8 cellular contexts compared by ENCODE assay signal in genomic region chr7:64876792-64877713, GRCh38. TPM values are rescaled to one million over a fixed set of nuclear protein-coding genes. Genes with fewer than 3 reads are reported as not detected.
A peak's percentile ranks its signal among the peaks of the same experiment; 100 is the strongest.
DNase-seq lines count a peak whose midpoint lies in the region; ATAC-seq, FAIRE-seq and TF ChIP-seq lines count a peak whose summit lies in the region.

No MANE protein-coding gene starts in this region.

- no peak for FAIRE-seq in frontal cortex (lab: Jason Lieb, UNC)

- TF ChIP-seq CTCF in nephron progenitor cell (IDR thresholded peaks at IDR 0.05) = no peak

- no peaks in the 10 kb centered on the region for H3K4me1 Mint-ChIP-seq in nephron progenitor cell
- H3K4me1 Mint-ChIP-seq in stimulated activated naive B cell treated with anti-CD40 and anti-IgM and Interleukin-4, amounts not matched to agents 10 μg/mL and 1 μg/mL and 100 μg/mL, for 72 hours = peaks cover 5 to 17% of the 10 kb centered on the region in 2 donors

- ATAC-seq in stimulated activated naive B cell treated with anti-CD40 and anti-IgM and Interleukin-4, amounts not matched to agents 10 μg/mL and 1 μg/mL and 100 μg/mL, for 72 hours (replicated peaks) = peak; percentile 86 to 89
- ATAC-seq in HG02840 (IDR thresholded peaks at IDR 0.05; ENCODE audit: low FRiP score, unreplicated experiment) = no peak

- DNase-seq in DMS 273 treated with DMSO at 0.1 percent for 48 hours (lab: John Stamatoyannopoulos, UW) = peak; percentile 27
- peak; percentile 64 for DNase-seq in NCI-H345 treated with DMSO at 0.1 percent for 48 hours (lab: John Stamatoyannopoulos, UW; ENCODE audit: unreplicated experiment)
- peak; percentile 71 for DNase-seq in activated T-cell treated with anti-CD3 and anti-CD28 coated beads for 48 hours (ENCODE audit: low read depth)
- DNase-seq in frontal cortex (ENCODE audit: low spot score in 2 of 2) = peak; percentile 59 to 84
- DNase-seq in nephron progenitor cell = peak; percentile 69
- peak; percentile 58 for DNase-seq in stimulated activated naive B cell treated with anti-CD40 and anti-IgM and Interleukin-4, amounts not matched to agents 10 μg/mL and 1 μg/mL and 100 μg/mL, for 72 hours
- DNase-seq in MV-4-11 (lab: John Stamatoyannopoulos, UW) = no peak

- peaks cover 11% of the 10 kb centered on the region for H3K27me3 Mint-ChIP-seq in nephron progenitor cell (ENCODE audit: low read depth, poor library complexity)
- peaks cover 47 to 52% of the 10 kb centered on the region in 2 donors for H3K27me3 Mint-ChIP-seq in stimulated activated naive B cell treated with anti-CD40 and anti-IgM and Interleukin-4, amounts not matched to agents 10 μg/mL and 1 μg/mL and 100 μg/mL, for 72 hours

- no peak overlapping the region for H3K27ac Mint-ChIP-seq in nephron progenitor cell
- H3K27ac Mint-ChIP-seq in stimulated activated naive B cell treated with anti-CD40 and anti-IgM and Interleukin-4, amounts not matched to agents 10 μg/mL and 1 μg/mL and 100 μg/mL, for 72 hours = peak overlapping the region; percentile 81

- peak overlapping the region; percentile 78 for H3K4me3 Mint-ChIP-seq in nephron progenitor cell
- peak overlapping the region; percentile 77 to 82 for H3K4me3 Mint-ChIP-seq in stimulated activated naive B cell treated with anti-CD40 and anti-IgM and Interleukin-4, amounts not matched to agents 10 μg/mL and 1 μg/mL and 100 μg/mL, for 72 hours

- peaks cover 87% of the 10 kb centered on the region for H3K9me3 Mint-ChIP-seq in nephron progenitor cell
- peaks cover 4% of the 10 kb centered on the region in 2 donors for H3K9me3 Mint-ChIP-seq in stimulated activated naive B cell treated with anti-CD40 and anti-IgM and Interleukin-4, amounts not matched to agents 10 μg/mL and 1 μg/mL and 100 μg/mL, for 72 hours

- no peaks in the 10 kb centered on the region for H3K36me3 Mint-ChIP-seq in nephron progenitor cell (ENCODE audit: low read depth)
- H3K36me3 Mint-ChIP-seq in stimulated activated naive B cell treated with anti-CD40 and anti-IgM and Interleukin-4, amounts not matched to agents 10 μg/mL and 1 μg/mL and 100 μg/mL, for 72 hours = peaks cover 0 to 2% of the 10 kb centered on the region in 2 donors

RNA-seq across cellular contexts. Expression of gene ZNF273, which starts 26.0 kb away (rescaled TPM):
- 40.8 TPM for total RNA-seq in frontal cortex
